Comparison of ENCODE assay signal across 20 cellular contexts in the genomic region with DNA sequence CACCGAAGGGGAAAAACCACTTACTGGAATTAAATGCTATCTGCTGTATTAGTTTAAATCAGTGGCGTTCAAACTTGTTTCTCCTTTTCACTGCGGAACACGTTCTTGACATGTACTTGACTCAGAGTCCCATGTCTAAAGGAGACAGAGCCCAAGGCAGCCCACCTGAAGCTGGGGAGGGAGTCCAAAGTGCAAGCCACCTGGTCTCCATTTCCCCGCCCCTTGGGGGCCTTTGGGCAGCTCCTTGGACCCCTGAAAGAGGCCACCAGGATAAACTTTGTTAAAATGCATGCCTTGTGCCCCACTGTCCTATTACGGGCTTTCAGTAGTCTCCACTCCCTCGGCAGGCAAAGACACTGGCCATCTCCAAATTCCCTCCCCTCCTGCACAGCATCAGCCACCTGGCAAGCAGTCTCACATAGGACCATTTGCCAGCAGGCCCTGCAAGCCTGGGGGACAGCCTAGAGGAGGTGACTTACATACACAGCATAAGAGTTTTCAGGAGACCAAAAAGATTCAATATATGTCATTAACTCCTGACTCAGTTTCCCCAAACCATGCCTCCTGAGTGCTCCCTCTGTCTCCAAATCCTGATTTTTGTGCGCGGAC. TPM values are rescaled to one million over a fixed set of nuclear protein-coding genes. Genes with fewer than 3 reads are reported as not detected.
DNase-seq lines count a peak whose midpoint lies in the region; ATAC-seq, FAIRE-seq and TF ChIP-seq lines count a peak whose summit lies in the region.
"Had no signal": no experiment of that assay in that cellular context is flagged by ENCODE, and none has a peak within 500 bp of the region (broad histone marks: within the 10 kb centered on the region; RNA-seq: fewer than 3 reads in every experiment).

No MANE protein-coding gene starts in this region.

- POLR2A ChIA-PET in HepG2 (lab: Yijun Ruan, JAX): interaction anchor here (0.7 to 12.9 kb wide), 8 partner anchors 7 to 40 kb away, joined by 3 to 96 read pairs (median 10); a partner anchor contains a TSS

- H3K9me3 Mint-ChIP-seq in activated naive CD8-positive, alpha-beta T cell treated with anti-CD3 and anti-CD28 coated beads, Interleukin-2, amount 50 U/mL, for 24 hours: no peaks in the 10 kb centered on the region
- H3K9me3 Mint-ChIP-seq: CD4-positive, alpha-beta memory T cell; HFFc6 had no signal

- H3K36me3 ChIP-seq in RWPE2 (ENCODE audit: low read depth) (no peaks in the 10 kb centered on the region), HepG2 (replicated peaks in 1 of 2; ENCODE audit: control insufficient read depth in 1 of 2, insufficient read depth in 2 of 2, low read length in 2 of 2) (peaks cover 0 to 20% of the 10 kb centered on the region in 2 experiments; a peak in 2 of 5 replicates), osteoblast (ENCODE audit: insufficient read depth, low read length) (no peaks in the 10 kb centered on the region), transverse colon (peaks cover 0 to 11% (median 2%) of the 10 kb centered on the region in 4 donors)
- H3K36me3 ChIP-seq: BE2C had no signal

- CTCF ChIA-PET in HepG2 (lab: Yijun Ruan, JAX; ENCODE audit: low intra/inter-chr PET ratio, low total read pairs): no interaction called here

- H3K79me2 ChIP-seq in HepG2 (ENCODE audit: insufficient read depth, low read length) (no peaks in the 10 kb centered on the region), osteoblast (ENCODE audit: insufficient read depth, low read length) (no peaks in the 10 kb centered on the region)

- H3K4me2 ChIP-seq in HepG2 (ENCODE audit: low read depth, low read length) (peak overlapping the region; percentile 69), osteoblast (ENCODE audit: insufficient read depth, low read length) (no peak overlapping the region)

- WGBS in HepG2 (ENCODE audit: low lambda C conversion rate): 77% methylated on average over 9 of the region's 9 CpGs
- 80 to 92% methylated on average over 2 to 9 of the region's 9 CpGs for WGBS in transverse colon (ENCODE audit: low coverage in 1 of 2), 2 donors

- H3K9me3 ChIP-seq in RWPE2 (ENCODE audit: severe bottlenecking) (no peaks in the 10 kb centered on the region), HepG2 (ENCODE audit: low read length) (no peaks in the 10 kb centered on the region), osteoblast (ENCODE audit: low read depth, low read length) (no peaks in the 10 kb centered on the region), transverse colon (no peaks in the 10 kb centered on the region)
- H3K9me3 ChIP-seq: BE2C had no signal

- H4K20me1 ChIP-seq in HepG2 (ENCODE audit: insufficient read depth, low read length) (no peaks in the 10 kb centered on the region; the same call in 1 of the 2 replicates), osteoblast (ENCODE audit: insufficient read depth, low read length) (no peaks in the 10 kb centered on the region)

- H3K27me3 ChIP-seq in RWPE2 (ENCODE audit: insufficient read depth, poor library complexity, severe bottlenecking): peaks cover 82% of the 10 kb centered on the region
- H3K27me3 ChIP-seq in HepG2 (ENCODE audit: control insufficient read depth in 1 of 2, insufficient read depth in 2 of 2, low read length in 2 of 2): peaks cover 0 to 7% of the 10 kb centered on the region in 2 experiments; a peak in 3 of 5 replicates
- H3K27me3 ChIP-seq in osteoblast (ENCODE audit: insufficient read depth, low read length): peaks cover 16% of the 10 kb centered on the region
- H3K27me3 ChIP-seq in transverse colon: no peaks in the 10 kb centered on the region

- TF ChIP-seq CTCF in RWPE2 (IDR thresholded peaks at IDR 0.05; ENCODE audit: poor library complexity, severe bottlenecking) (no peak), HepG2 (CRISPR knock-in tag; IDR thresholded peaks at IDR 0.05) (no peak), osteoblast (IDR thresholded peaks at IDR 0.05; ENCODE audit: extremely low read depth, low read depth, low read length) (no peak), transverse colon (IDR thresholded peaks at IDR 0.05) (no peak)

- no peak for ATAC-seq in RWPE2 (ENCODE audit: low read depth)
- peak; percentile 11 for ATAC-seq in HepG2
- no peak for ATAC-seq in activated naive CD8-positive, alpha-beta T cell treated with anti-CD3 and anti-CD28 coated beads, Interleukin-2, amount 50 U/mL, for 24 hours
- no peak for ATAC-seq in HG03175 (IDR thresholded peaks at IDR 0.05; ENCODE audit: unreplicated experiment)
- ATAC-seq: GM12878 had no signal

- H3K9ac ChIP-seq in HepG2 (ENCODE audit: insufficient read depth, low read depth, low read length): no peak overlapping the region

- no peak overlapping the region for H3K4me3 Mint-ChIP-seq in activated naive CD8-positive, alpha-beta T cell treated with anti-CD3 and anti-CD28 coated beads, Interleukin-2, amount 50 U/mL, for 24 hours
- H3K4me3 Mint-ChIP-seq: CD4-positive, alpha-beta memory T cell; HFFc6 had no signal

- no peaks in the 10 kb centered on the region for H3K4me1 Mint-ChIP-seq in activated naive CD8-positive, alpha-beta T cell treated with anti-CD3 and anti-CD28 coated beads, Interleukin-2, amount 50 U/mL, for 24 hours
- H3K4me1 Mint-ChIP-seq: CD4-positive, alpha-beta memory T cell had no signal

- no peak for TF ChIP-seq RAD21 in HepG2 (CRISPR knock-in tag; IDR thresholded peaks at IDR 0.05)

- no peak for FAIRE-seq in HepG2 (lab: Jason Lieb, UNC)
- FAIRE-seq: A204.1, GM12878, GM18507, H1 had no signal

- no peak overlapping the region for H3K27ac Mint-ChIP-seq in activated naive CD8-positive, alpha-beta T cell treated with anti-CD3 and anti-CD28 coated beads, Interleukin-2, amount 50 U/mL, for 24 hours
- H3K27ac Mint-ChIP-seq: CD4-positive, alpha-beta memory T cell; HFFc6 had no signal

- peak; percentile 64 for DNase-seq in RWPE2 (ENCODE audit: low spot score)
- no peak for DNase-seq in HepG2 (ENCODE audit: low spot score)
- peak; percentile 46 for DNase-seq in osteoblast (ENCODE audit: insufficient read length, low spot score, missing footprints)
- DNase-seq in transverse colon: peak; percentile 73
- DNase-seq in caudate nucleus (lab: John Stamatoyannopoulos, UW): no peak
- no peak for DNase-seq in activated naive CD8-positive, alpha-beta T cell treated with anti-CD3 and anti-CD28 coated beads, Interleukin-2, amount 50 U/mL, for 24 hours
- DNase-seq: BE2C; CD4-positive, alpha-beta memory T cell; DMS79; HCEC 1CT; HFFc6 had no signal

- H3K36me3 Mint-ChIP-seq in activated naive CD8-positive, alpha-beta T cell treated with anti-CD3 and anti-CD28 coated beads, Interleukin-2, amount 50 U/mL, for 24 hours (ENCODE audit: low read depth): no peaks in the 10 kb centered on the region
- H3K36me3 Mint-ChIP-seq: CD4-positive, alpha-beta memory T cell had no signal

- in situ Hi-C loops in HepG2 (cut with HindIII; ENCODE audit: extremely low pct_ligation_motif_present, low pct_unique_long_range_greater_than_20kb): no loop called here
- in situ Hi-C loops in transverse colon (cut with MboI; ENCODE audit: low pct_ligation_motif_present in 1 of 4, low pct_unique_long_range_greater_than_20kb in 1 of 4, low sequenced_read_pairs in 3 of 4): no loop called here

- H3K4me3 ChIP-seq in RWPE2 (ENCODE audit: severe bottlenecking) (no peak overlapping the region), HepG2 (replicated peaks in 1 of 3; ENCODE audit: insufficient read depth in 1 of 3, low read depth in 2 of 3, low read length in 3 of 3) (no peak overlapping the region), osteoblast (ENCODE audit: insufficient read depth, low read length) (no peak overlapping the region), transverse colon (no peak overlapping the region)
- H3K4me3 ChIP-seq: GM12878 had no signal

- peak in 1 of 2 experiments; percentile 72; a peak in 3 of 4 replicates for TF ChIP-seq POLR2A in HepG2 (IDR thresholded peaks at IDR 0.05; ENCODE audit: insufficient read depth in 1 of 2, low read depth in 2 of 2, low read length in 2 of 2)
- TF ChIP-seq POLR2A in transverse colon (IDR thresholded peaks at IDR 0.05): no peak

- no peak overlapping the region for H3K27ac ChIP-seq in RWPE2 (ENCODE audit: poor library complexity, severe bottlenecking)
- peak overlapping the region; percentile 52 for H3K27ac ChIP-seq in HepG2 (ENCODE audit: extremely low read length, insufficient read depth, low read length)
- H3K27ac ChIP-seq in osteoblast (ENCODE audit: low read depth, low read length): no peak overlapping the region
- peak overlapping the region; percentile 39 to 69 (median 63) for H3K27ac ChIP-seq in transverse colon
- H3K27ac ChIP-seq in caudate nucleus (ENCODE audit: low read depth, low read length): no peak overlapping the region
- H3K27ac ChIP-seq: C4-2B had no signal

- H2AFZ ChIP-seq in HepG2 (ENCODE audit: low read length) (no peak overlapping the region), osteoblast (ENCODE audit: low read length) (no peak overlapping the region)

- intact Hi-C loops in HepG2 (cut with micrococcal nuclease; ENCODE audit: unreplicated experiment) (no loop called here), transverse colon (cut with DNase I; ENCODE audit: low total_unique reads) (no loop called here)

- TF ChIP-seq EP300 in HepG2 (IDR thresholded peaks at IDR 0.05; ENCODE audit: low read depth in 2 of 2, low read length in 2 of 2): no peak
- TF ChIP-seq EP300 in HepG2 (CRISPR knock-in tag; IDR thresholded peaks at IDR 0.05; ENCODE audit: borderline replicate concordance): no peak
- TF ChIP-seq EP300 in transverse colon (IDR thresholded peaks at IDR 0.05; ENCODE audit: low read depth): no peak

- peaks cover 4% of the 10 kb centered on the region for H3K27me3 Mint-ChIP-seq in activated naive CD8-positive, alpha-beta T cell treated with anti-CD3 and anti-CD28 coated beads, Interleukin-2, amount 50 U/mL, for 24 hours

- H3K4me1 ChIP-seq in RWPE2 (ENCODE audit: insufficient read depth, poor library complexity, severe bottlenecking) (no peaks in the 10 kb centered on the region), HepG2 (ENCODE audit: insufficient read depth, low read length) (peaks cover 79% of the 10 kb centered on the region), osteoblast (ENCODE audit: insufficient read depth, low read length) (no peaks in the 10 kb centered on the region), transverse colon (peaks cover 0 to 57% (median 33%) of the 10 kb centered on the region in 4 donors)
- H3K4me1 ChIP-seq: BE2C had no signal

- no TSS peak for BruUV-seq in HepG2 (replicated peaks; lab: Mats Ljungman, UMichigan)

RNA-seq across cellular contexts. Expression of a gene that starts 6.7 kb away (rescaled TPM):
- total RNA-seq in HepG2 (2016; rRNA removed; fragmentation: Illumina TruSeq; extraction: Trizol) (5.4 and 12.6 TPM in 2 replicates), osteoblast (not detected in 2 replicates), transverse colon (100 to 1,000 TPM; 395 to 794 (median 739) TPM)
- 3.7 TPM in 2 replicates for total RNA-seq in HepG2 (2016; cell fraction: cytosol; rRNA removed; fragmentation: Illumina TruSeq; extraction: Trizol; ENCODE audit: low read depth)
- 5.2 and 15.5 TPM in 2 replicates for total RNA-seq in HepG2 (2016; cell fraction: insoluble cytoplasmic fraction; rRNA removed; fragmentation: Illumina TruSeq; extraction: Trizol)
- 3.3 and 3.9 TPM in 2 replicates for total RNA-seq in HepG2 (2016; cell fraction: membrane; rRNA removed; fragmentation: Illumina TruSeq; extraction: Trizol)
- total RNA-seq in HepG2 (2016; cell fraction: nucleus; rRNA removed; fragmentation: Illumina TruSeq; extraction: Trizol): 23.9 and 29.1 TPM in 2 replicates
- polyA plus RNA-seq in HepG2 (2011; rRNA removed): 6.5 and 19.5 TPM in 2 replicates
- 2.9 and 9.4 TPM in 2 replicates for polyA plus RNA-seq in HepG2 (2011; cell fraction: cytosol; rRNA removed)
- 21.5 and 61.9 TPM in 2 replicates for polyA plus RNA-seq in HepG2 (2011; cell fraction: nucleus; rRNA removed)
- 220 and 303 TPM in 2 replicates for polyA plus RNA-seq in HepG2 (2012)
- 0.43 and 0.67 TPM in 2 replicates for polyA plus RNA-seq in HepG2 (2016; cell fraction: cytosol; fragmentation: Illumina TruSeq; extraction: Trizol; ENCODE audit: low read depth)
- polyA plus RNA-seq in HepG2 (2016; cell fraction: insoluble cytoplasmic fraction; fragmentation: Illumina TruSeq; extraction: Trizol; ENCODE audit: low read depth): 5.0 and 5.7 TPM in 2 replicates
- 0.71 and 0.72 TPM in 2 replicates for polyA plus RNA-seq in HepG2 (2016; cell fraction: membrane; fragmentation: Illumina TruSeq; extraction: Trizol; ENCODE audit: low read depth)
- polyA plus RNA-seq in HepG2 (2016; cell fraction: nucleus; fragmentation: Illumina TruSeq; extraction: Trizol; ENCODE audit: insufficient read depth, low read depth): 17.4 and 17.7 TPM in 2 replicates
- 0.12 and 22.5 TPM in 2 replicates for polyA minus RNA-seq in HepG2 (2011; rRNA and poly(A)+ RNA removed; ENCODE audit: low replicate concordance)
- polyA minus RNA-seq in HepG2 (2011; cell fraction: cytosol; rRNA and poly(A)+ RNA removed): 7.7 and 23.7 TPM in 2 replicates
- 39.8 and 149 TPM in 2 replicates for polyA minus RNA-seq in HepG2 (2011; cell fraction: nucleus; rRNA and poly(A)+ RNA removed)
- total RNA-seq: CD4-positive, alpha-beta memory T cell; G401; H1; HFFc6; HT1080 had no signal
- polyA plus RNA-seq: AG04450; CD4-positive, alpha-beta memory T cell; H1 had no signal

RNA-seq across cellular contexts. Expression of a gene that starts 42.6 kb away (rescaled TPM):
- total RNA-seq in HepG2 (2016; rRNA removed; fragmentation: Illumina TruSeq; extraction: Trizol) (not detected in 2 replicates), osteoblast (not detected in 2 replicates), transverse colon (under 1 TPM in 1 of 4 donors, not detected in 3; 0.14 TPM)
- not detected in 2 replicates for total RNA-seq in HepG2 (2016; cell fraction: cytosol; rRNA removed; fragmentation: Illumina TruSeq; extraction: Trizol; ENCODE audit: low read depth)
- not detected in 2 replicates for total RNA-seq in HepG2 (2016; cell fraction: insoluble cytoplasmic fraction; rRNA removed; fragmentation: Illumina TruSeq; extraction: Trizol)
- total RNA-seq in HepG2 (2016; cell fraction: membrane; rRNA removed; fragmentation: Illumina TruSeq; extraction: Trizol): not detected in 2 replicates
- total RNA-seq in HepG2 (2016; cell fraction: nucleus; rRNA removed; fragmentation: Illumina TruSeq; extraction: Trizol): not detected in 2 replicates
- polyA plus RNA-seq in HepG2 (2011; rRNA removed): 0.04 and 0.05 TPM in 2 replicates
- 0.03 TPM in 1 of 2 replicates, not detected in the other for polyA plus RNA-seq in HepG2 (2011; cell fraction: cytosol; rRNA removed)
- not detected in 2 replicates for polyA plus RNA-seq in HepG2 (2011; cell fraction: nucleus; rRNA removed)
- 0.13 and 0.42 TPM in 2 replicates for polyA plus RNA-seq in HepG2 (2012)
- polyA plus RNA-seq in HepG2 (2016; cell fraction: cytosol; fragmentation: Illumina TruSeq; extraction: Trizol; ENCODE audit: low read depth): not detected in 2 replicates
- not detected in 2 replicates for polyA plus RNA-seq in HepG2 (2016; cell fraction: insoluble cytoplasmic fraction; fragmentation: Illumina TruSeq; extraction: Trizol; ENCODE audit: low read depth)
- polyA plus RNA-seq in HepG2 (2016; cell fraction: membrane; fragmentation: Illumina TruSeq; extraction: Trizol; ENCODE audit: low read depth): not detected in 2 replicates
- not detected in 2 replicates for polyA plus RNA-seq in HepG2 (2016; cell fraction: nucleus; fragmentation: Illumina TruSeq; extraction: Trizol; ENCODE audit: insufficient read depth, low read depth)
- 0.22 and 0.26 TPM in 2 replicates for polyA minus RNA-seq in HepG2 (2011; rRNA and poly(A)+ RNA removed; ENCODE audit: low replicate concordance)
- not detected in 2 replicates for polyA minus RNA-seq in HepG2 (2011; cell fraction: cytosol; rRNA and poly(A)+ RNA removed)
- not detected in 2 replicates for polyA minus RNA-seq in HepG2 (2011; cell fraction: nucleus; rRNA and poly(A)+ RNA removed)
- total RNA-seq: CD4-positive, alpha-beta memory T cell; HFFc6; HT1080 had no signal
- polyA plus RNA-seq: AG04450; CD4-positive, alpha-beta memory T cell had no signal

RNA-seq across cellular contexts. Expression of a gene that starts 52.7 kb away (rescaled TPM):
- total RNA-seq in HepG2 (2016; rRNA removed; fragmentation: Illumina TruSeq; extraction: Trizol) (not detected in 2 replicates), osteoblast (not detected in 2 replicates), transverse colon (1 to 10 TPM in 2 of 4 donors, not detected in 2; 1.6 to 4.4 TPM)
- not detected in 2 replicates for total RNA-seq in HepG2 (2016; cell fraction: cytosol; rRNA removed; fragmentation: Illumina TruSeq; extraction: Trizol; ENCODE audit: low read depth)
- not detected in 2 replicates for total RNA-seq in HepG2 (2016; cell fraction: insoluble cytoplasmic fraction; rRNA removed; fragmentation: Illumina TruSeq; extraction: Trizol)
- not detected in 2 replicates for total RNA-seq in HepG2 (2016; cell fraction: membrane; rRNA removed; fragmentation: Illumina TruSeq; extraction: Trizol)
- not detected in 2 replicates for total RNA-seq in HepG2 (2016; cell fraction: nucleus; rRNA removed; fragmentation: Illumina TruSeq; extraction: Trizol)
- not detected in 2 replicates for polyA plus RNA-seq in HepG2 (2011; rRNA removed)
- not detected in 2 replicates for polyA plus RNA-seq in HepG2 (2011; cell fraction: cytosol; rRNA removed)
- polyA plus RNA-seq in HepG2 (2011; cell fraction: nucleus; rRNA removed): not detected in 2 replicates
- polyA plus RNA-seq in HepG2 (2012): not detected in 2 replicates
- not detected in 2 replicates for polyA plus RNA-seq in HepG2 (2016; cell fraction: cytosol; fragmentation: Illumina TruSeq; extraction: Trizol; ENCODE audit: low read depth)
- polyA plus RNA-seq in HepG2 (2016; cell fraction: insoluble cytoplasmic fraction; fragmentation: Illumina TruSeq; extraction: Trizol; ENCODE audit: low read depth): not detected in 2 replicates
- polyA plus RNA-seq in HepG2 (2016; cell fraction: membrane; fragmentation: Illumina TruSeq; extraction: Trizol; ENCODE audit: low read depth): not detected in 2 replicates
- not detected in 2 replicates for polyA plus RNA-seq in HepG2 (2016; cell fraction: nucleus; fragmentation: Illumina TruSeq; extraction: Trizol; ENCODE audit: insufficient read depth, low read depth)
- not detected in 2 replicates for polyA minus RNA-seq in HepG2 (2011; rRNA and poly(A)+ RNA removed; ENCODE audit: low replicate concordance)
- polyA minus RNA-seq in HepG2 (2011; cell fraction: cytosol; rRNA and poly(A)+ RNA removed): not detected in 2 replicates
- polyA minus RNA-seq in HepG2 (2011; cell fraction: nucleus; rRNA and poly(A)+ RNA removed): not detected in 2 replicates
- total RNA-seq: G401, H1, HFFc6, HT1080 had no signal
- polyA plus RNA-seq: AG04450, H1 had no signal

Comparison
In these comparisons a context has a peak if more than half of its experiments do, and no peak if none do; other contexts are left out.
1. DNase-seq: peak in RWPE2 (single experiment), osteoblast (single experiment) and transverse colon (single experiment); none in HepG2 (single experiment), caudate nucleus (0 of 61) and activated naive CD8-positive, alpha-beta T cell treated with anti-CD3 and anti-CD28 coated beads, Interleukin-2, amount 50 U/mL, for 24 hours (single experiment).
2. H3K27ac ChIP-seq: peak in HepG2 (single experiment) and transverse colon (4 of 4); none in RWPE2 (single experiment), osteoblast (single experiment) and caudate nucleus (single experiment).
3. RNA of a gene that starts 6.7 kb away (total RNA-seq): 395 to 794 TPM in transverse colon; 3.3 to 29.1 TPM in HepG2 and not detected in osteoblast; every median in the first group is over 10 times any median in the second.